ENCODE assay signal across 8 cellular contexts in the genomic region with DNA sequence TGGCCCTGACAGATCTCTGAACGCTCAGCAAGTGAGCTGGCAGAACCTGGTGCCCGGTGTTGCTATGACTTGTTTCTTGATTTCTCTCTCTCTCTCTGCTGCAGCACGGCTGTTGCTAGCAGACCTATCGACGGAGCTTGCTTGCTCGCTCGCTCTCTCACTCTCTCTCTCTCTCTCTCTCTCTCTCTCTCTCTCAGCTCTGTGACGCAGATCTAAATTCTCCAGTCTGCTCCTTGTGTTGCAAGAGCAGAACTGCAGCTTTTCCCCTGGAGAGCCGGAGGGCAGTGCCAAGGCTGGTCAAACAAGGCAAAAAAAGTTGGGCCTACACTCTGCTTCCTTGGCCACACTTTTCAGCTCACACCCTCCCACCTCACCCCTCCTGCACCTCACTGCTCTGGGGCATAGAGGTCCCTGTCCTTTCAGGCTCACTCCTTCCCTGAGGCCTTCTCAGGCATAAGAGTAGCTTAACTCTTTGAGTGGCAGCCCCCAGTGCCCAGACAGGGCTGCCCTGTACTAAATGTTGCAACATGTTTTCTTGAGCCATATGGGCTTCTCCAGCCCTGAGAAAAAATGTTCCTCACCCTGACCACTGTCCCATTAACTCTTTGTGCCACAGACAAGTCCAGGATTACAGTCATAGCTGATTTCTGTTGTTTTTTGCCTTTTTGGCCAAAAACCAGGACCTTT.
DNase-seq lines count a peak whose midpoint lies in the region; ATAC-seq lines count a peak whose summit lies in the region.

No MANE protein-coding gene starts in this region.

- H3K9me3 Mint-ChIP-seq in memory B cell, result peaks cover 2% of the 10 kb centered on the region

- H3K27ac Mint-ChIP-seq in memory B cell, result peak overlapping the region; percentile 99

- H3K27me3 Mint-ChIP-seq in memory B cell, result no peaks in the 10 kb centered on the region

- peaks cover 46% of the 10 kb centered on the region for H3K4me1 Mint-ChIP-seq in memory B cell

- peak; percentile 96 for DNase-seq in DMS153 (lab: John Stamatoyannopoulos, UW)
- DNase-seq in NCI-H1092 treated with DMSO at 0.1 percent for 48 hours (lab: John Stamatoyannopoulos, UW), result peak; percentile 73
- peak; percentile 78 for DNase-seq in activated CD8-positive, alpha-beta memory T cell treated with anti-CD3 and anti-CD28 coated beads for 24 hours
- peak; percentile 67 for DNase-seq in effector CD4-positive, alpha-beta T cell
- peak; percentile 74 to 90 for DNase-seq in memory B cell (ENCODE audit: low spot score in 2 of 2)
- DNase-seq in stimulated activated CD4-positive, alpha-beta T cell treated with anti-CD3 and anti-CD28 coated beads, TNF-alpha, amount 100 ng/mL, for 24 hours (ENCODE audit: low read depth in 3 of 3), result peak; percentile 40 to 66 (median 58)
- no peak for DNase-seq in NCI-H1436 treated with DMSO at 0.1 percent for 48 hours (lab: John Stamatoyannopoulos, UW)

- H3K36me3 Mint-ChIP-seq in memory B cell, result peaks cover 18% of the 10 kb centered on the region

- H3K4me3 Mint-ChIP-seq in memory B cell, result peak overlapping the region; percentile 95

- ATAC-seq in GM21737 (IDR thresholded peaks at IDR 0.05; ENCODE audit: unreplicated experiment), result peak; percentile 26
- peak; percentile 37 for ATAC-seq in memory B cell (ENCODE audit: low read depth)
